8 cellular contexts compared by ENCODE assay signal in the genomic region with DNA sequence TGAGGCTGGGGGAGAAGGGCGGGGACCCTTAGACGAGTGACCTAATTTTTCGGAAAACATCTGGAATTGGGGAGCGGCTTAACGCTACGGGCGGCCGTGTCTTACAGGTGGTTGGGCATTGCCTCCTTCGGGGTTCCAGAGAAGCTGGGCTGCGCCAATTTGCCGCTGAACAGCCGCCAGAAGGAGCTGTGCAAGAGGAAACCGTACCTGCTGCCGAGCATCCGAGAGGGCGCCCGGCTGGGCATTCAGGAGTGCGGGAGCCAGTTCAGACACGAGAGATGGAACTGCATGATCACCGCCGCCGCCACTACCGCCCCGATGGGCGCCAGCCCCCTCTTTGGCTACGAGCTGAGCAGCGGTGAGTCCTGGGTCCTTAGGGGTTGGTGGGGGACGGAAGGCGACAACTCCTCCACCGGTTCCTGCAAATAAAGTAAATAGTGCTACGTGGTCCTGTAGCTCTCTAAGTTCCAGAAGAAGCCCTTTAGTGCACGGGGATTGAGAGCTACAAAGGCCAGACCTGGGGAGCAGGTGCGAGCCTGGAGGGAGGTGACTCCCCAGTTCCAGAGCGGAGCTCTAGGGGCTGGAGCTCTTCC. TPM values are rescaled to one million over a fixed set of nuclear protein-coding genes. Genes with fewer than 3 reads are reported as not detected.
DNase-seq lines count a peak whose midpoint lies in the region; ATAC-seq, FAIRE-seq and TF ChIP-seq lines count a peak whose summit lies in the region.

No MANE protein-coding gene starts in this region.

- TF ChIP-seq POLR2A in A549 (IDR thresholded peaks at IDR 0.05; ENCODE audit: low read length): no peak

- no peaks in the 10 kb centered on the region for H3K9me3 Mint-ChIP-seq in neural crest cell

- peaks cover 57% of the 10 kb centered on the region for H3K27me3 Mint-ChIP-seq in neural crest cell (ENCODE audit: low read depth)

- H3K4me1 Mint-ChIP-seq in neural crest cell: peaks cover 22% of the 10 kb centered on the region

- H3K4me3 Mint-ChIP-seq in neural crest cell: peak overlapping the region; percentile 85

- POLR2A ChIA-PET in A549 (lab: Yijun Ruan, JAX): no interaction called here

- TF ChIP-seq CTCF in A549 (IDR thresholded peaks at IDR 0.05): no peak
- peak; percentile 14 for TF ChIP-seq CTCF in GM13976 (IDR thresholded peaks at IDR 0.05; ENCODE audit: borderline replicate concordance, control extremely low read depth, extremely low read depth, insufficient read depth, missing control alignments)
- TF ChIP-seq CTCF in RWPE2 (IDR thresholded peaks at IDR 0.05; ENCODE audit: poor library complexity, severe bottlenecking): peak; percentile 15
- peak; percentile 38 for TF ChIP-seq CTCF in epithelial cell of esophagus (IDR thresholded peaks at IDR 0.05; ENCODE audit: insufficient read depth, low read depth, low read length, missing control alignments)
- TF ChIP-seq CTCF in neural crest cell (conservative IDR thresholded peaks at IDR 0.05): no peak

- ATAC-seq in A549: peak; percentile 86 to 89
- ATAC-seq in HG02884 (IDR thresholded peaks at IDR 0.05; ENCODE audit: unreplicated experiment): peak; percentile 57
- ATAC-seq in RWPE2 (ENCODE audit: low read depth): peak; percentile 85

- H3K9me3 ChIP-seq in A549: no peaks in the 10 kb centered on the region
- no peaks in the 10 kb centered on the region for H3K9me3 ChIP-seq in RWPE2 (ENCODE audit: severe bottlenecking)

- H3K4me3 ChIP-seq in A549: peak overlapping the region; percentile 42
- H3K4me3 ChIP-seq in RWPE2 (ENCODE audit: severe bottlenecking): peak overlapping the region; percentile 15
- H3K4me3 ChIP-seq in epithelial cell of esophagus (ENCODE audit: low read length): peak overlapping the region; percentile 32

- no peaks in the 10 kb centered on the region for H3K36me3 Mint-ChIP-seq in neural crest cell (ENCODE audit: low read depth)

- DNase-seq in A549 (ENCODE audit: low read depth in 1 of 2, low spot score in 1 of 2) (peak in 1 of 2 experiments; percentile 40), GM13976 (ENCODE audit: low spot score) (peak; percentile 68), RWPE2 (ENCODE audit: low spot score) (peak; percentile 54), epithelial cell of esophagus (ENCODE audit: low read depth) (peak; percentile 51), neural crest cell (ENCODE audit: low read depth, low spot score) (peak; percentile 23), KG1 (lab: John Stamatoyannopoulos, UW) (no peak)
- no peak for DNase-seq in stimulated activated naive CD4-positive, alpha-beta T cell (lab: John Stamatoyannopoulos, UW)

- TF ChIP-seq EP300 in A549 (IDR thresholded peaks at IDR 0.05): no peak

- peak in 1 of 2 experiments; percentile 32; a peak in 2 of 5 replicates for TF ChIP-seq RAD21 in A549 (conservative IDR thresholded peaks at IDR 0.05 in 1 of 2, IDR thresholded peaks at IDR 0.05 in 1 of 2)

- no peaks in the 10 kb centered on the region for H3K36me3 ChIP-seq in RWPE2 (ENCODE audit: low read depth)

- in situ Hi-C loops in GM13976 (cut with MboI; ENCODE audit: low sequenced_read_pairs, unreplicated experiment): loop anchor here (25.0 kb wide), 1 partner anchor 342 kb away; the partner anchor contains the start of gene CPED1

- WGBS in A549 (ENCODE audit: missing lambda C conversion rate): 1% methylated on average over 24 of the region's 34 CpGs

- H3K27ac ChIP-seq in A549: no peak overlapping the region
- H3K27ac ChIP-seq in RWPE2 (ENCODE audit: poor library complexity, severe bottlenecking): no peak overlapping the region

- peaks cover 66% of the 10 kb centered on the region for H3K27me3 ChIP-seq in RWPE2 (ENCODE audit: insufficient read depth, poor library complexity, severe bottlenecking)

- peaks cover 18% of the 10 kb centered on the region; the same call in 2 of the 3 replicates for H3K4me1 ChIP-seq in A549
- H3K4me1 ChIP-seq in RWPE2 (ENCODE audit: insufficient read depth, poor library complexity, severe bottlenecking): no peaks in the 10 kb centered on the region

- CTCF ChIA-PET in A549 (lab: Yijun Ruan, JAX): interaction anchor here (1.0 to 1.9 kb wide), 4 partner anchors 13 to 665 kb away, joined by 3 to 6 read pairs (median 4); no protein-coding TSS in a partner anchor

- no peak overlapping the region for H3K27ac Mint-ChIP-seq in neural crest cell (ENCODE audit: unreplicated experiment)

- FAIRE-seq in A549 (lab: Jason Lieb, UNC): no peak

- peak overlapping the region; percentile 94 for H3K4me2 ChIP-seq in A549

TF ChIP-seq in A549, 52 proteins besides CTCF, POLR2A, EP300 and RAD21:
- no peak for TF ChIP-seq FOSB (CRISPR knock-in tag; IDR thresholded peaks at IDR 0.05)
- 0 out of 3 replicates have a peak, but pooled peaks have one; percentile 15 for TF ChIP-seq SMC3 (IDR thresholded peaks at IDR 0.05)

RNA-seq across cellular contexts. Expression of gene WNT16, which starts 0.8 kb away (rescaled TPM):
- polyA plus RNA-seq in A549 (2011; rRNA removed) (not detected in 2 replicates), A549 (2017; fragmentation: RNase III; extraction: RNeasy Plus Mini Kit Qiagen cat#74134 plus additional on column Dnase treatment) (not detected in 3 replicates)
- not detected in 2 replicates for polyA plus RNA-seq in A549 (2012; cell fraction: cytosol; rRNA removed)
- not detected in 2 replicates for polyA plus RNA-seq in A549 (2012; cell fraction: nucleus; rRNA removed)
- not detected in 2 replicates for polyA minus RNA-seq in A549 (2011; rRNA and poly(A)+ RNA removed)
- not detected in 2 replicates for total RNA-seq in neural crest cell

Comparison
In these comparisons a context has a peak if more than half of its experiments do, and no peak if none do; other contexts are left out.
1. DNase-seq: peak in GM13976 (single experiment), RWPE2 (single experiment), epithelial cell of esophagus (single experiment) and neural crest cell (single experiment); none in stimulated activated naive CD4-positive, alpha-beta T cell (0 of 6) and KG1 (single experiment).
2. CTCF ChIP-seq: peak in GM13976 (single experiment), RWPE2 (single experiment) and epithelial cell of esophagus (single experiment); none in A549 (single experiment) and neural crest cell (single experiment).
3. Peak in every context shown above with its lines, with median percentiles within 50 percentile points of each other: ATAC-seq and H3K4me3 ChIP-seq.